ENCODE assay signal across 8 cellular contexts in the genomic region with DNA sequence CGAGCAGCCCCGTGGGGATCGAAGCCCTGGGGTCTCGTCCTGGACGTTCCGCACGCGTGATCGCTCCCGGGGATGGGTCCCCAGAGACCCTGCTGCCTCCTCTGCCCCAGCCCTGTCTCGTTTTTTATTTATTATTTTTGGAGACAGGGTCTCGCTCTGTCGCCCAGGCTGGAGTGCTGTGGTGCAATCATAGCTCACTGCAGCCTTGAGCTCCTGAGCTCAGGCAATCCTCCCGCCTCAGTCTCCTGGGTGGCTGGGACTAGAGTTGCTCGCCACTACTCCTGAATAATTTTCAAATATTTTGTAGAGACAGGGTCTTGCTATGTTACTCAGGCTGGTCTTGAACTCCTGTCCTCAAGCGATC. TPM values are rescaled to one million over a fixed set of nuclear protein-coding genes. Genes with fewer than 3 reads are reported as not detected.
DNase-seq lines count a peak whose midpoint lies in the region; ATAC-seq and TF ChIP-seq lines count a peak whose summit lies in the region.

No MANE protein-coding gene starts in this region.

- H3K27me3 Mint-ChIP-seq in activated naive CD8-positive, alpha-beta T cell treated with anti-CD3 and anti-CD28 coated beads, Interleukin-2, amount 10 ng/mL, durations not matched to agents 7 days and 5 days: peaks cover 32% of the 10 kb centered on the region

- TF ChIP-seq CTCF in lower lobe of right lung (IDR thresholded peaks at IDR 0.05) (no peak), lower leg skin (IDR thresholded peaks at IDR 0.05) (no peak)

- H3K4me3 ChIP-seq in lower lobe of right lung: peak overlapping the region; percentile 86
- H3K4me3 ChIP-seq in lower leg skin (ENCODE audit: low read depth, poor library complexity, severe bottlenecking): no peak overlapping the region

- H3K4me1 ChIP-seq in lower lobe of right lung: peaks cover 23% of the 10 kb centered on the region

- no peaks in the 10 kb centered on the region for H3K9me3 Mint-ChIP-seq in activated naive CD8-positive, alpha-beta T cell treated with anti-CD3 and anti-CD28 coated beads, Interleukin-2, amount 10 ng/mL, durations not matched to agents 7 days and 5 days

- H3K36me3 ChIP-seq in lower lobe of right lung: no peaks in the 10 kb centered on the region

- ATAC-seq in Right ventricle myocardium superior (ENCODE audit: poor library complexity) (peak; percentile 7), Right ventricle myocardium inferior (no peak), lower lobe of right lung (peak; percentile 3 to 7)
- no peak for ATAC-seq in activated naive CD8-positive, alpha-beta T cell treated with anti-CD3 and anti-CD28 coated beads, Interleukin-2, amount 10 ng/mL, durations not matched to agents 7 days and 5 days (ENCODE audit: low read depth)

- whole genome bisulfite sequencing in lower leg skin, 2 donors: 14 to 29% methylated on average over 6 to 10 of the region's 16 CpGs

- H3K9me3 ChIP-seq in lower lobe of right lung: no peaks in the 10 kb centered on the region

- H3K27ac ChIP-seq in lower lobe of right lung: no peak overlapping the region

- peak overlapping the region; percentile 62 for H3K27ac Mint-ChIP-seq in activated naive CD8-positive, alpha-beta T cell treated with anti-CD3 and anti-CD28 coated beads, Interleukin-2, amount 10 ng/mL, durations not matched to agents 7 days and 5 days

- intact Hi-C loops in Right ventricle myocardium superior (cut with DNase I) (no loop called here), Right ventricle myocardium inferior (cut with DNase I) (loop anchor here (5.0 kb wide), 1 partner anchor 52 kb away; a partner anchor contains a TSS), lower lobe of right lung (cut with DNase I) (loop anchor here (10.0 kb wide), 1 partner anchor 115 kb away; no protein-coding TSS in a partner anchor), lower leg skin (cut with DNase I; ENCODE audit: low total_unique reads) (no loop called here)

- POLR2A ChIA-PET in activated naive CD8-positive, alpha-beta T cell treated with anti-CD3 and anti-CD28 coated beads, Interleukin-2, amount 10 ng/mL, durations not matched to agents 7 days and 5 days (lab: Charles Lee): interaction anchor here (0.8 to 1.5 kb wide), 4 partner anchors 15 to 123 kb away, joined by 3 read pairs; a partner anchor contains a TSS

- H3K4me3 Mint-ChIP-seq in activated naive CD8-positive, alpha-beta T cell treated with anti-CD3 and anti-CD28 coated beads, Interleukin-2, amount 10 ng/mL, durations not matched to agents 7 days and 5 days: peak overlapping the region; percentile 77

- DNase-seq in Right ventricle myocardium superior: no peak
- DNase-seq in Right ventricle myocardium inferior (ENCODE audit: missing footprints): no peak
- DNase-seq in activated naive CD8-positive, alpha-beta T cell treated with anti-CD3 and anti-CD28 coated beads, Interleukin-2, amount 10 ng/mL, durations not matched to agents 7 days and 5 days: no peak
- DNase-seq in lower lobe of right lung: no peak
- DNase-seq in T1000 (lab: John Stamatoyannopoulos, UW): no peak
- no peak for DNase-seq in NOMO-1 treated with dmso at 0.1 percent for 144 hours (lab: John Stamatoyannopoulos, UW; ENCODE audit: unreplicated experiment)
- DNase-seq in lower leg skin (ENCODE audit: low spot score in 2 of 2): no peak
- no peak for DNase-seq in germinal center (ENCODE audit: low spot score)

- H3K36me3 Mint-ChIP-seq in activated naive CD8-positive, alpha-beta T cell treated with anti-CD3 and anti-CD28 coated beads, Interleukin-2, amount 10 ng/mL, durations not matched to agents 7 days and 5 days: no peaks in the 10 kb centered on the region

- peaks cover 28% of the 10 kb centered on the region for H3K4me1 Mint-ChIP-seq in activated naive CD8-positive, alpha-beta T cell treated with anti-CD3 and anti-CD28 coated beads, Interleukin-2, amount 10 ng/mL, durations not matched to agents 7 days and 5 days

- H3K27me3 ChIP-seq in lower lobe of right lung (ENCODE audit: low read depth): no peaks in the 10 kb centered on the region

- no peak for TF ChIP-seq POLR2A in lower leg skin (IDR thresholded peaks at IDR 0.05)

RNA-seq across cellular contexts. Expression of a gene that starts 0.3 kb away (rescaled TPM):
- 1.7 TPM for total RNA-seq in Right ventricle myocardium superior
- 1.6 TPM for total RNA-seq in Right ventricle myocardium inferior
- 1 to 10 TPM; 8.0 to 9.9 TPM for total RNA-seq in activated naive CD8-positive, alpha-beta T cell treated with anti-CD3 and anti-CD28 coated beads, Interleukin-2, amount 10 ng/mL, durations not matched to agents 7 days and 5 days
- total RNA-seq in lower lobe of right lung: 6.6 TPM
- total RNA-seq in lower leg skin: 1 to 10 TPM; 2.9 to 9.2 (median 4.6) TPM

RNA-seq across cellular contexts. Expression of a gene that starts 18.8 kb away (rescaled TPM):
- total RNA-seq in Right ventricle myocardium superior: 18.6 TPM
- total RNA-seq in Right ventricle myocardium inferior: 21.5 TPM
- total RNA-seq in activated naive CD8-positive, alpha-beta T cell treated with anti-CD3 and anti-CD28 coated beads, Interleukin-2, amount 10 ng/mL, durations not matched to agents 7 days and 5 days: 10 to 100 TPM; 23.4 to 24.7 TPM
- 21.1 TPM for total RNA-seq in lower lobe of right lung
- 10 to 100 TPM; 24.9 to 29.0 (median 26.3) TPM for total RNA-seq in lower leg skin

RNA-seq across cellular contexts. Expression of a gene that starts 36.4 kb away (rescaled TPM):
- 74.8 TPM for total RNA-seq in Right ventricle myocardium superior
- 81.1 TPM for total RNA-seq in Right ventricle myocardium inferior
- 10 to 100 TPM; 58.7 to 64.1 TPM for total RNA-seq in activated naive CD8-positive, alpha-beta T cell treated with anti-CD3 and anti-CD28 coated beads, Interleukin-2, amount 10 ng/mL, durations not matched to agents 7 days and 5 days
- 42.4 TPM for total RNA-seq in lower lobe of right lung
- 10 to 100 TPM; 46.3 to 57.8 (median 53.2) TPM for total RNA-seq in lower leg skin

RNA-seq across cellular contexts. Expression of a gene that starts 36.5 kb away (rescaled TPM):
- total RNA-seq in Right ventricle myocardium superior: 11.8 TPM
- total RNA-seq in Right ventricle myocardium inferior: 13.8 TPM
- 10 to 100 TPM; 10.0 to 10.7 TPM for total RNA-seq in activated naive CD8-positive, alpha-beta T cell treated with anti-CD3 and anti-CD28 coated beads, Interleukin-2, amount 10 ng/mL, durations not matched to agents 7 days and 5 days
- 10.5 TPM for total RNA-seq in lower lobe of right lung
- 1 to 10 TPM; 3.4 to 6.1 (median 4.1) TPM for total RNA-seq in lower leg skin

RNA-seq across cellular contexts. Expression of a gene that starts 50.3 kb away (rescaled TPM):
- not detected for total RNA-seq in Right ventricle myocardium superior
- total RNA-seq in Right ventricle myocardium inferior: not detected
- not detected for total RNA-seq in activated naive CD8-positive, alpha-beta T cell treated with anti-CD3 and anti-CD28 coated beads, Interleukin-2, amount 10 ng/mL, durations not matched to agents 7 days and 5 days
- total RNA-seq in lower lobe of right lung: 12.8 TPM
- 10 to 100 TPM; 11.8 to 24.3 (median 19.3) TPM for total RNA-seq in lower leg skin

Comparison
In these comparisons a context has a peak if more than half of its experiments do, and no peak if none do; other contexts are left out.
1. ATAC-seq: peak in Right ventricle myocardium superior (single experiment) and lower lobe of right lung (2 of 2); none in Right ventricle myocardium inferior (single experiment) and activated naive CD8-positive, alpha-beta T cell treated with anti-CD3 and anti-CD28 coated beads, Interleukin-2, amount 10 ng/mL, durations not matched to agents 7 days and 5 days (single experiment).
2. intact Hi-C loops: an anchor here in Right ventricle myocardium inferior (5.0 kb wide) and lower lobe of right lung (10.0 kb wide); none called in Right ventricle myocardium superior and lower leg skin.